9 cellular contexts compared by ENCODE assay signal in the genomic region with DNA sequence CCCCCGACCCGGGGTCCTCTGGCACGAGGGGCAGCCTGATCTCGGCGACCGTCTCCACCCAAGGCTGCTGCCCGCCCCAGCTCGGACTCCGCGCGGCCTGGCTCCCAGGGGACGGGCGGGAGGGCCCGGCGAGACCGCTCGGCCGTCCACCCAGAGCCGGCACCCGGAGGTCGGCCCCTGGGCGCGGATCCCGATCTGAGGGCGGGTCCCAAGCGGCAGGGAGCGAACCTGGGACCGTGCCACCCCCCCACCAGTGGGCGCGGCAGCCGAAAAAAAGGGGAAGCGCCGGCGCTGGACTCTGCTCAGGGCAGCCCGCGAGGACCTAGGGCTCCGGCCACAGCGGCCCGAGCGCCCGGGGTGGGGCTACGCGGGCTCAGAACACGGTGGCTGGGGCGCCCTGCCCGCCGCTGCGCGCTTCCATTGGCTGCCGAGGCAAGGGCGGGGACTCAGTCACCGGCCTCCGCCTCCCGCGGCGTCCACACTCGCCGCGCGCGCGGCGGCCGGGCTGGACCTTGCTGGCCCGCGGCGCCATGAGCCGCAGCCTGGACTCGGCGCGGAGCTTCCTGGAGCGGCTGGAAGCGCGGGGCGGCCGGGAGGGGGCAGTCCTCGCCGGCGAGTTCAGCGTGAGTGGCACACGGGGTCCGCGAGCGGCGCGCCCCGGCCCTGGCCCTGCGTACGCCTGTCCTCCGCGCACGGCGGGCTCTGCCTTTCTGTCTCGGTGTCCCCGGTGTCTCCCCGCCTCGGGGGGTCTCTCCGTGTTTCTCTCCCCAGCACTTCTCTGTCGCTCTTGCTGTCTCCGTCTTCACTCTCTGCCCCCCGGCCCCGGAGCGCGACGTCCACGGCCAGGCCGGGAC. TPM values are rescaled to one million over a fixed set of nuclear protein-coding genes. Genes with fewer than 3 reads are reported as not detected.
A peak's percentile ranks its signal among the peaks of the same experiment; 100 is the strongest.
DNase-seq lines count a peak whose midpoint lies in the region; ATAC-seq, FAIRE-seq and TF ChIP-seq lines count a peak whose summit lies in the region.
"Had no signal": no experiment of that assay in that cellular context is flagged by ENCODE, and none has a peak within 500 bp of the region (broad histone marks: within the 10 kb centered on the region; RNA-seq: fewer than 3 reads in every experiment).

A gene with protein sequence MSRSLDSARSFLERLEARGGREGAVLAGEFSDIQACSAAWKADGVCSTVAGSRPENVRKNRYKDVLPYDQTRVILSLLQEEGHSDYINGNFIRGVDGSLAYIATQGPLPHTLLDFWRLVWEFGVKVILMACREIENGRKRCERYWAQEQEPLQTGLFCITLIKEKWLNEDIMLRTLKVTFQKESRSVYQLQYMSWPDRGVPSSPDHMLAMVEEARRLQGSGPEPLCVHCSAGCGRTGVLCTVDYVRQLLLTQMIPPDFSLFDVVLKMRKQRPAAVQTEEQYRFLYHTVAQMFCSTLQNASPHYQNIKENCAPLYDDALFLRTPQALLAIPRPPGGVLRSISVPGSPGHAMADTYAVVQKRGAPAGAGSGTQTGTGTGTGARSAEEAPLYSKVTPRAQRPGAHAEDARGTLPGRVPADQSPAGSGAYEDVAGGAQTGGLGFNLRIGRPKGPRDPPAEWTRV (plus strand): TSS at position 479 of the 854 bp plus-strand sequence. CDS start 52 bp downstream, at position 531.

- WGBS in K562 (ENCODE audit: insufficient coverage, low coverage, missing lambda C conversion rate): 2% methylated on average over 57 of the region's 107 CpGs

- intact Hi-C loops in K562 (cut with micrococcal nuclease): no loop called here

- no peaks in the 10 kb centered on the region for H3K27me3 ChIP-seq in K562 (ENCODE audit: control insufficient read depth in 2 of 2, insufficient read depth in 2 of 2, low read length in 2 of 2)

- H3K9ac ChIP-seq in K562 (ENCODE audit: insufficient read depth in 1 of 2, low read depth in 2 of 2, low read length in 2 of 2): peak within 1 kb of the TSS; percentile 87 to 96

- CTCF ChIA-PET in K562 (lab: Yijun Ruan, JAX; ENCODE audit: low intra/inter-chr PET ratio): interaction anchor here (0.6 to 2.3 kb wide), 2 partner anchors 17 to 153 kb away, joined by 3 to 8 read pairs; no protein-coding TSS in a partner anchor

- peak; percentile 31 to 73 (median 63); a peak in 5 of 6 replicates for TF ChIP-seq CTCF in K562 (IDR thresholded peaks at IDR 0.05 in 2 of 3, conservative IDR thresholded peaks at IDR 0.05 in 1 of 3; ENCODE audit: insufficient read depth in 2 of 3, low read depth in 1 of 3, low read length in 3 of 3)

- ATAC-seq in HG02588 (IDR thresholded peaks at IDR 0.05; ENCODE audit: unreplicated experiment) (peak; percentile 90), T-helper 17 cell (peak; percentile 93), K562 (peak; percentile 96)

- H3K36me3 ChIP-seq in K562 (ENCODE audit: control insufficient read depth, insufficient read depth, low read length): peaks cover 4% of the 10 kb centered on the region; the same call in 1 of the 3 replicates

- peak; percentile 73 for FAIRE-seq in K562 (lab: Jason Lieb, UNC)
- FAIRE-seq: G401.6 had no signal

- peak; percentile 76 for TF ChIP-seq POLR2A in K562 (conservative IDR thresholded peaks at IDR 0.05)

- H4K20me1 ChIP-seq in K562 (replicated peaks; ENCODE audit: control insufficient read depth, insufficient read depth, low read length): no peaks in the 10 kb centered on the region

- POLR2A ChIA-PET in K562 (lab: Yijun Ruan, JAX): interaction anchor here (1.0 to 5.4 kb wide), 5 partner anchors 11 to 23 kb away, joined by 3 to 63 read pairs (median 7); a partner anchor contains a TSS

- H3K4me3 Mint-ChIP-seq in T-helper 17 cell: peak within 1 kb of the TSS; percentile 86

- peak; percentile 61 to 73 for TF ChIP-seq RAD21 in K562 (CRISPR knock-in tag; conservative IDR thresholded peaks at IDR 0.05 in 1 of 2, IDR thresholded peaks at IDR 0.05 in 1 of 2)

- in situ Hi-C loops in K562 (cut with MboI): no loop called here

- peaks cover 19% of the 10 kb centered on the region for H3K79me2 ChIP-seq in K562 (ENCODE audit: control insufficient read depth, insufficient read depth, low read length)

- H3K9me1 ChIP-seq in K562 (ENCODE audit: control insufficient read depth, insufficient read depth, low read length): no peaks in the 10 kb centered on the region

- no peak for TF ChIP-seq EP300 in K562 (IDR thresholded peaks at IDR 0.05; ENCODE audit: low read length)

- peaks cover 8% of the 10 kb centered on the region for H3K4me1 Mint-ChIP-seq in T-helper 17 cell

- no peaks in the 10 kb centered on the region for H3K36me3 Mint-ChIP-seq in T-helper 17 cell (ENCODE audit: low read depth)

- BruUV-seq in K562 (replicated peaks; lab: Mats Ljungman, UMichigan): no TSS peak

- H3K27ac Mint-ChIP-seq in T-helper 17 cell: no peak within 1 kb of the TSS

- peak within 1 kb of the TSS; percentile 85 for H3K27ac ChIP-seq in K562 (ENCODE audit: extremely low read depth, low read depth, low read length)

- DNase-seq in NCI-H2029 (lab: John Stamatoyannopoulos, UW) (peak; percentile 56), NCI-H2029 treated with DMSO at 0.1 percent for 48 hours (lab: John Stamatoyannopoulos, UW) (no peak), NCI-H1048 (lab: John Stamatoyannopoulos, UW) (peak; percentile 60), T-helper 17 cell (peak; percentile 40 to 55 (median 47)), K562 (ENCODE audit: extremely low read depth in 1 of 4, low spot score in 3 of 4) (peak; percentile 93 to 95 (median 95)), hypothalamus (lab: John Stamatoyannopoulos, UW) (peak in 49 of 51 donors; percentile 11 to 91 (median 77)), retina (peak; percentile 93)

- peak within 1 kb of the TSS; percentile 90 for H2AFZ ChIP-seq in K562 (ENCODE audit: low read depth, low read length)

- peaks cover 5 to 41% of the 10 kb centered on the region in 2 experiments; a peak in 4 of 5 replicates for H3K4me1 ChIP-seq in K562 (replicated peaks in 1 of 2; ENCODE audit: control insufficient read depth in 2 of 2, insufficient read depth in 2 of 2, low read length in 2 of 2)

- peak within 1 kb of the TSS; percentile 85 for H3K4me2 ChIP-seq in K562 (ENCODE audit: insufficient read depth, low read length)

- H3K9me3 ChIP-seq in T-helper 17 cell (ENCODE audit: control insufficient read depth, low read length, poor library complexity, severe bottlenecking) (no peaks in the 10 kb centered on the region), K562 (replicated peaks; ENCODE audit: control insufficient read depth, insufficient read depth, low read depth, low read length) (no peaks in the 10 kb centered on the region)

- no peaks in the 10 kb centered on the region for H3K27me3 Mint-ChIP-seq in T-helper 17 cell

- H3K4me3 ChIP-seq in K562: peak within 1 kb of the TSS; percentile 78

TF ChIP-seq in K562, 482 proteins besides CTCF, POLR2A, EP300 and RAD21 (continues in another document):
- TF ChIP-seq, protein P1, sequence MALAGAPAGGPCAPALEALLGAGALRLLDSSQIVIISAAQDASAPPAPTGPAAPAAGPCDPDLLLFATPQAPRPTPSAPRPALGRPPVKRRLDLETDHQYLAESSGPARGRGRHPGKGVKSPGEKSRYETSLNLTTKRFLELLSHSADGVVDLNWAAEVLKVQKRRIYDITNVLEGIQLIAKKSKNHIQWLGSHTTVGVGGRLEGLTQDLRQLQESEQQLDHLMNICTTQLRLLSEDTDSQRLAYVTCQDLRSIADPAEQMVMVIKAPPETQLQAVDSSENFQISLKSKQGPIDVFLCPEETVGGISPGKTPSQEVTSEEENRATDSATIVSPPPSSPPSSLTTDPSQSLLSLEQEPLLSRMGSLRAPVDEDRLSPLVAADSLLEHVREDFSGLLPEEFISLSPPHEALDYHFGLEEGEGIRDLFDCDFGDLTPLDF (CRISPR knock-in tag; IDR thresholded peaks at IDR 0.05): 0 out of 2 replicates have a peak, but pooled peaks have one; percentile 23
- TF ChIP-seq HLTF (IDR thresholded peaks at IDR 0.05) (peak; percentile 23; the same call in 1 of the 2 replicates), POLR2G (IDR thresholded peaks at IDR 0.05; ENCODE audit: low read depth, low read length) (peak; percentile 96), ZNF24 (IDR thresholded peaks at IDR 0.05) (peak; percentile 72; the same call in 1 of the 2 replicates), TAF9B (IDR thresholded peaks at IDR 0.05; ENCODE audit: partially characterized antibody) (no peak), SMAD4 (CRISPR knock-in tag; conservative IDR thresholded peaks at IDR 0.05) (peak; percentile 52), HNRNPL (IDR thresholded peaks at IDR 0.05; ENCODE audit: low read depth, low read length) (peak; percentile 62; the same call in 1 of the 2 replicates), BHLHE40 (IDR thresholded peaks at IDR 0.05; ENCODE audit: low read length) (peak; percentile 15; the same call in 1 of the 2 replicates), SMAD1 (IDR thresholded peaks at IDR 0.05; ENCODE audit: low read depth, low read length, partially characterized antibody) (peak; percentile 58)

RNA-seq across cellular contexts. Expression of the gene that starts here (rescaled TPM):
- total RNA-seq in T-helper 17 cell (100 to 1,000 TPM in 1 of 2 donors, 10 to 100 TPM in 1; 53.2 to 102 TPM), K562 (2014; rRNA removed) (49.6 and 57.0 TPM in 2 replicates), K562 (2014; rRNA removed; fragmentation: Illumina TruSeq; extraction: Trizol) (36.9 and 37.6 TPM in 2 replicates), K562 (2015; rRNA removed; fragmentation: Illumina TruSeq; extraction: Trizol) (35.2 and 38.5 TPM in 2 replicates), K562 (2021) (64.0 and 64.4 TPM in 2 replicates)
- 213 and 354 TPM in 2 replicates for total RNA-seq in K562 (2011; cell fraction: chromatin; rRNA removed; ENCODE audit: low replicate concordance)
- 191 TPM in 2 replicates for total RNA-seq in K562 (2011; cell fraction: nucleolus; rRNA removed)
- total RNA-seq in K562 (2011; cell fraction: nucleoplasm; rRNA removed): 220 and 291 TPM in 2 replicates
- polyA plus RNA-seq in K562 (2011; rRNA removed) (51.0 and 58.7 TPM in 2 replicates), K562 (2014; fragmentation: Illumina TruSeq; extraction: Trizol) (79.5 and 90.7 TPM in 2 replicates), K562 (2014; fragmentation: Nextera tagmentation; extraction: Ambion mirVana) (10 to 100 TPM; 11.6 to 19.3 TPM), K562 (2014; rRNA removed) (67.4 and 76.7 TPM in 2 replicates)
- polyA plus RNA-seq in K562 (2011; cell fraction: cytosol; rRNA removed): 53.2 and 74.2 TPM in 2 replicates
- polyA plus RNA-seq in K562 (2011; cell fraction: nucleus; rRNA removed): 140 and 232 TPM in 2 replicates
- polyA plus RNA-seq in K562 (2012): 44.4 and 61.5 TPM in 2 replicates
- polyA minus RNA-seq in K562 (2011; rRNA and poly(A)+ RNA removed): 42.3 and 45.7 TPM in 2 replicates
- polyA minus RNA-seq in K562 (2011; cell fraction: cytosol; rRNA and poly(A)+ RNA removed): 31.4 and 33.8 TPM in 2 replicates
- 74.3 and 76.3 TPM in 2 replicates for polyA minus RNA-seq in K562 (2011; cell fraction: nucleus; rRNA and poly(A)+ RNA removed)
